Comparison of ENCODE assay signal across 19 cellular contexts in genomic region chr1:87840772-87841171, GRCh38.
DNase-seq lines count a peak whose midpoint lies in the region; ATAC-seq and TF ChIP-seq lines count a peak whose summit lies in the region.
"Had no signal": no experiment of that assay in that cellular context is flagged by ENCODE, and none has a peak within 500 bp of the region (broad histone marks: within the 10 kb centered on the region; RNA-seq: fewer than 3 reads in every experiment).

No MANE protein-coding gene starts in this region.

- H2AK5ac ChIP-seq in H9 (ENCODE audit: insufficient read length, low read length): no peak overlapping the region

- H3K27ac Mint-ChIP-seq in H9: no peak overlapping the region
- H3K27ac Mint-ChIP-seq: activated CD8-positive, alpha-beta T cell treated with anti-CD3 and anti-CD28 coated beads for 36 hours; activated T-helper 17 cell treated with anti-CD3 and anti-CD28 coated beads, Interleukin-2, amount 50 U/mL, for 72 hours; CD4-positive, alpha-beta T cell; type B pancreatic cell had no signal

- H4K8ac ChIP-seq in H9 (replicated peaks; ENCODE audit: insufficient read length, low read depth, low read length): no peak overlapping the region

- no peak overlapping the region for H2AFZ ChIP-seq in H9 (ENCODE audit: low read length)
- H2AFZ ChIP-seq: GM23248 had no signal

- H3T11ph ChIP-seq in H9 (ENCODE audit: low read length): no peak overlapping the region

- no peaks in the 10 kb centered on the region for H3K36me3 Mint-ChIP-seq in H9 (ENCODE audit: insufficient read depth in 1 of 3, low read depth in 3 of 3)
- H3K36me3 Mint-ChIP-seq: type B pancreatic cell had no signal

- H3K27me3 ChIP-seq in H9 (ENCODE audit: insufficient read depth, low read length): no peaks in the 10 kb centered on the region
- H3K27me3 ChIP-seq: neutrophil had no signal

- no peak overlapping the region for H4K5ac ChIP-seq in H9 (ENCODE audit: insufficient read length, low read depth, low read length)

- peak; percentile 99 for ATAC-seq in GM18498 (IDR thresholded peaks at IDR 0.05; ENCODE audit: unreplicated experiment)
- ATAC-seq in GM19395 (IDR thresholded peaks at IDR 0.05; ENCODE audit: unreplicated experiment): peak; percentile 97
- peak; percentile 86 for ATAC-seq in HG02642 (IDR thresholded peaks at IDR 0.05; ENCODE audit: poor library complexity, unreplicated experiment)
- ATAC-seq in HG03342 (IDR thresholded peaks at IDR 0.05; ENCODE audit: unreplicated experiment): peak; percentile 85
- ATAC-seq in GM21360 (IDR thresholded peaks at IDR 0.05; ENCODE audit: unreplicated experiment): no peak
- ATAC-seq in GM21717 (IDR thresholded peaks at IDR 0.05; ENCODE audit: unreplicated experiment): no peak
- ATAC-seq: A549; activated CD8-positive, alpha-beta T cell treated with anti-CD3 and anti-CD28 coated beads for 36 hours; activated T-helper 17 cell treated with anti-CD3 and anti-CD28 coated beads, Interleukin-2, amount 50 U/mL, for 72 hours; sciatic nerve had no signal

- no peak overlapping the region for H3K9ac ChIP-seq in H9 (ENCODE audit: extremely low read depth, insufficient read length, low read length)
- H3K9ac ChIP-seq: GM23248 had no signal

- H3K79me2 ChIP-seq in H9 (ENCODE audit: insufficient read depth, low read length): no peaks in the 10 kb centered on the region

- H3K4me1 ChIP-seq in H9 (ENCODE audit: insufficient read depth, low read length): no peaks in the 10 kb centered on the region
- H3K4me1 ChIP-seq: A549 had no signal

- H4K20me1 ChIP-seq in H9 (ENCODE audit: control insufficient read depth, insufficient read depth, insufficient read length): no peaks in the 10 kb centered on the region

- no peaks in the 10 kb centered on the region; a peak in 1 of 5 replicates for H3K9me3 Mint-ChIP-seq in H9
- H3K9me3 Mint-ChIP-seq: activated CD8-positive, alpha-beta T cell treated with anti-CD3 and anti-CD28 coated beads for 36 hours; activated T-helper 17 cell treated with anti-CD3 and anti-CD28 coated beads, Interleukin-2, amount 50 U/mL, for 72 hours; CD4-positive, alpha-beta T cell; type B pancreatic cell had no signal

- no peak for TF ChIP-seq CTCF in H9 (conservative IDR thresholded peaks at IDR 0.05)

- no peak overlapping the region for H3K56ac ChIP-seq in H9 (ENCODE audit: insufficient read length, low read depth, low read length)

- H2BK12ac ChIP-seq in H9 (ENCODE audit: insufficient read length, low read depth, low read length): no peak overlapping the region

- H3K9me3 ChIP-seq in H9 (ENCODE audit: control insufficient read depth, low read depth, low read length): no peaks in the 10 kb centered on the region
- H3K9me3 ChIP-seq: A549, neutrophil had no signal

- no peak overlapping the region for H3K23ac ChIP-seq in H9 (ENCODE audit: insufficient read length, low read depth, low read length)

- H3K23me2 ChIP-seq in H9 (ENCODE audit: insufficient read length, low read depth, low read length, poor library complexity, severe bottlenecking): no peaks in the 10 kb centered on the region

- no peak overlapping the region for H3K4ac ChIP-seq in H9 (ENCODE audit: low read depth, low read length)

- H2BK5ac ChIP-seq in H9 (ENCODE audit: insufficient read length, low read length): no peak overlapping the region

- H3K4me2 ChIP-seq in H9 (ENCODE audit: insufficient read depth, insufficient read length, low read length): no peak overlapping the region
- H3K4me2 ChIP-seq: A549 had no signal

- H3K27ac ChIP-seq in H9 (ENCODE audit: insufficient read length, low read depth, low read length): no peak overlapping the region
- H3K27ac ChIP-seq: A549, GM23248, neutrophil had no signal

- H2BK15ac ChIP-seq in H9 (ENCODE audit: low read depth, low read length): no peak overlapping the region

- H2BK20ac ChIP-seq in H9 (ENCODE audit: low read depth, low read length, poor library complexity, severe bottlenecking): no peak overlapping the region

- H3K14ac ChIP-seq in H9 (ENCODE audit: insufficient read depth, low read length): no peak overlapping the region

- H3K4me3 Mint-ChIP-seq in H9: no peak overlapping the region
- H3K4me3 Mint-ChIP-seq: activated CD8-positive, alpha-beta T cell treated with anti-CD3 and anti-CD28 coated beads for 36 hours; activated T-helper 17 cell treated with anti-CD3 and anti-CD28 coated beads, Interleukin-2, amount 50 U/mL, for 72 hours; CD4-positive, alpha-beta T cell; type B pancreatic cell had no signal

- no peak overlapping the region for H4K91ac ChIP-seq in H9 (ENCODE audit: insufficient read length, low read depth, low read length)

- no peak overlapping the region for H2BK120ac ChIP-seq in H9 (ENCODE audit: low read depth, low read length, poor library complexity, severe bottlenecking)

- H3K4me1 Mint-ChIP-seq in H9: peaks cover 0 to 3% of the 10 kb centered on the region in 2 experiments; a peak in 2 of 4 replicates
- H3K4me1 Mint-ChIP-seq: activated T-helper 17 cell treated with anti-CD3 and anti-CD28 coated beads, Interleukin-2, amount 50 U/mL, for 72 hours had no signal

- no peaks in the 10 kb centered on the region for H3K79me1 ChIP-seq in H9 (ENCODE audit: insufficient read depth, low read depth, low read length, poor library complexity, severe bottlenecking)

- H3K18ac ChIP-seq in H9 (ENCODE audit: insufficient read length, low read depth, low read length): no peak overlapping the region

- WGBS in H9 (ENCODE audit: extremely low coverage, insufficient read length, low lambda C conversion rate): no CpG with 5 or more reads among the region's 3 CpGs

- DNase-seq in H9: no peak
- no peak for DNase-seq in AML-193 (lab: John Stamatoyannopoulos, UW)
- DNase-seq: activated CD8-positive, alpha-beta T cell treated with anti-CD3 and anti-CD28 coated beads for 36 hours; CD4-positive, alpha-beta T cell; GM23248; NCI-H1436 treated with DMSO at 0.1 percent for 48 hours; OCI-M1; stimulated activated CD4-positive, alpha-beta T cell treated with anti-CD3 and anti-CD28 coated beads, Interleukin-2, amount 100 ng/mL, for 48 hours had no signal

- no peaks in the 10 kb centered on the region for H3K27me3 Mint-ChIP-seq in H9 (ENCODE audit: low read depth)
- H3K27me3 Mint-ChIP-seq: CD4-positive, alpha-beta T cell; type B pancreatic cell had no signal

Comparison
In these comparisons a context has a peak if more than half of its experiments do, and no peak if none do; other contexts are left out.
1. ATAC-seq: peak in GM18498 (single experiment), GM19395 (single experiment), HG02642 (single experiment) and HG03342 (single experiment); none in GM21360 (single experiment) and GM21717 (single experiment).